In the genomic region with DNA sequence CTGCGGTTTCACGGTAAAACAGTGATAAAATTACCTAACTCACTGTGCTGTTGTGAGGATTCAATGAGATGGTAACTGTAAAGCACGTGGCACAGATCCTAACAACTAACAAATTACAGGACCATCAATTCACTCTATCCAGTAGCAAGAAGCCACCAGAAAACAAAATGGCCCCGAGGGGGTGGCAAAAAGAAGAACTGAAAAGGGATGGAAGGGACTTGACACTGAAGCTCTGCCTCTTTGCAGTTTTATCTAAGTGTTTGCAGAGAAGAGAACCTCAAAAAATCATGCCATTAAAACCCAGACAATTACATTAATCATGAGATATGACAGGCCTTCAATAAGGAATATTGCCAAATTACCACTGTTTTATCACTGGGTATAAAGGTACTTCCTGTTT, we compare ENCODE assay signal across 22 cellular contexts.
"Had no signal": no experiment of that assay in that cellular context is flagged by ENCODE, and none has a peak within 500 bp of the region (broad histone marks: within the 10 kb centered on the region; RNA-seq: fewer than 3 reads in every experiment).

No MANE protein-coding gene starts in this region.

- H3K27me3 Mint-ChIP-seq: stimulated activated naive B cell treated with anti-CD40 and anti-IgM and Interleukin-4, amounts not matched to agents 10 μg/mL and 1 μg/mL and 100 μg/mL, for 72 hours had no signal

- H3K4me1 ChIP-seq: spleen had no signal

- ATAC-seq: activated naive CD4-positive, alpha-beta T cell treated with anti-CD3 and anti-CD28 coated beads, Interleukin-2, amount 50 U/mL, for 72 hours; activated T-cell treated with anti-CD3 and anti-CD28 coated beads, Interleukin-2, amount 50 U/mL, for 72 hours; gastroesophageal sphincter; natural killer cell treated with Interleukin-12 subunit alpha and Interleukin-12 subunit beta and Interleukin-15 and Interleukin-18, amount 100 ng/mL, for 72 hours had no signal

- FAIRE-seq: astrocyte, endometrium had no signal

- H3K36me3 Mint-ChIP-seq: activated naive CD4-positive, alpha-beta T cell treated with anti-CD3 and anti-CD28 coated beads, Interleukin-2, amount 50 U/mL, for 72 hours; immature natural killer cell; natural killer cell treated with Interleukin-12 subunit alpha and Interleukin-12 subunit beta and Interleukin-15 and Interleukin-18, amount 100 ng/mL, for 72 hours had no signal

- H3K27me3 ChIP-seq: adrenal gland, breast epithelium, gastroesophageal sphincter, sigmoid colon, spleen, transverse colon had no signal

- H3K36me3 ChIP-seq: adrenal gland, breast epithelium, gastroesophageal sphincter, sigmoid colon, spleen, transverse colon, WERI-Rb-1 had no signal

- H3K4me3 ChIP-seq: adrenal gland, breast epithelium, gastroesophageal sphincter, sigmoid colon, spleen, transverse colon had no signal

- H2AFZ ChIP-seq: parathyroid adenoma had no signal

- H3K27ac ChIP-seq: adrenal gland, parathyroid adenoma, spleen, WERI-Rb-1 had no signal

- H3K27ac Mint-ChIP-seq: activated naive CD4-positive, alpha-beta T cell treated with anti-CD3 and anti-CD28 coated beads, Interleukin-2, amount 50 U/mL, for 72 hours; activated T-cell treated with anti-CD3 and anti-CD28 coated beads, Interleukin-2, amount 50 U/mL, for 72 hours; immature natural killer cell; natural killer cell treated with Interleukin-12 subunit alpha and Interleukin-12 subunit beta and Interleukin-15 and Interleukin-18, amount 100 ng/mL, for 72 hours; stimulated activated naive B cell treated with anti-CD40 and anti-IgM and Interleukin-4, amounts not matched to agents 10 μg/mL and 1 μg/mL and 100 μg/mL, for 72 hours had no signal

- H3K9me3 Mint-ChIP-seq: activated naive CD4-positive, alpha-beta T cell treated with anti-CD3 and anti-CD28 coated beads, Interleukin-2, amount 50 U/mL, for 72 hours; immature natural killer cell; natural killer cell treated with Interleukin-12 subunit alpha and Interleukin-12 subunit beta and Interleukin-15 and Interleukin-18, amount 100 ng/mL, for 72 hours; stimulated activated naive B cell treated with anti-CD40 and anti-IgM and Interleukin-4, amounts not matched to agents 10 μg/mL and 1 μg/mL and 100 μg/mL, for 72 hours had no signal

- H3K4me3 Mint-ChIP-seq: activated T-cell treated with anti-CD3 and anti-CD28 coated beads, Interleukin-2, amount 50 U/mL, for 72 hours; immature natural killer cell; natural killer cell treated with Interleukin-12 subunit alpha and Interleukin-12 subunit beta and Interleukin-15 and Interleukin-18, amount 100 ng/mL, for 72 hours; stimulated activated naive B cell treated with anti-CD40 and anti-IgM and Interleukin-4, amounts not matched to agents 10 μg/mL and 1 μg/mL and 100 μg/mL, for 72 hours had no signal

- H3K9me3 ChIP-seq: adrenal gland, breast epithelium, gastroesophageal sphincter, sigmoid colon, spleen, transverse colon had no signal

- H3K4me1 Mint-ChIP-seq: immature natural killer cell had no signal

- DNase-seq: activated CD4-positive, alpha-beta T cell treated with anti-CD3 and anti-CD28 coated beads, Interleukin-2, amount 50 U/mL, for 4 hours; activated gamma-delta T cell; activated T-cell treated with anti-CD3 and anti-CD28 coated beads, Interleukin-2, amount 50 U/mL, for 72 hours; adrenal gland; cerebellar nuclear complex; cortex of kidney; erythroblast; immature natural killer cell; kidney glomerular epithelial cell; sigmoid colon; spleen; stimulated activated naive B cell treated with anti-CD40 and anti-IgM and Interleukin-4, amounts not matched to agents 10 μg/mL and 1 μg/mL and 100 μg/mL, for 72 hours; substantia nigra; transverse colon; WERI-Rb-1 had no signal

- H3K9ac ChIP-seq: parathyroid adenoma had no signal
